In the genomic region with DNA sequence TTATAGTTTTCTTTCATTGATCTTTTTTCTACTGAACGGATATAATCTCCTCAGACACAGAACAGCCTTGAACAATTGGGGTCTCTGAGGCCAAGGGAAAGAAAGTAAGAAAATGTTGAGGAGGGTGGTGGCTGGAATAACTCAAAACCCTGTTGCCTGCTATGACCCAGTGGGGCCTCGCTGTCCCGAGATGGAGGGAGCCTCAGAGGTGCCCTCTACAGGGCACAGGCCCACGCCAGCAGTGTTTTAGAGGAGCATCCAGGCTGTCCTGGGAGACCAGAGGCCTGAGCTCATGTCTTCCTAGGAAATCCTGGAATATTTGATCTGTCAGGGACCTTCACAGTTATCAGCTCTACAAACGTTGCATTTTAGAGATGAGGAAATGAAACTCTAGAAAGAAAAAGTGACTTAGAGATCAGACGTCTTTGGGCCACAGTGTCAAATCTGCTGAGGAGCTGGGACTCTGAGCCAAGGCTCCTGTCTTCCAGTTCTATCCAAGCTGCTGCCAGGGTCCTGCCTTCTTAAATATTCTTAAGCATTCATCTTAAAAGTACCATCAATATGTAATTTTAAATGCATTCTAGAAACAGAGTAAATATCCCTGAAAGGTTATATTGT, we compare ENCODE assay signal across 8 cellular contexts. TPM values are rescaled to one million over a fixed set of nuclear protein-coding genes. Genes with fewer than 3 reads are reported as not detected.
DNase-seq lines count a peak whose midpoint lies in the region; ATAC-seq and TF ChIP-seq lines count a peak whose summit lies in the region.

No MANE protein-coding gene starts in this region.

- no peaks in the 10 kb centered on the region for H3K4me1 ChIP-seq in A673 (ENCODE audit: insufficient read depth, low read length, poor library complexity, severe bottlenecking)

- intact Hi-C loops in A673 (cut with micrococcal nuclease; ENCODE audit: unreplicated experiment) = loop anchor here (5.0 to 10.0 kb wide), 2 partner anchors 61 to 456 kb away; no protein-coding TSS in a partner anchor
- intact Hi-C loops in left ventricle myocardium superior (cut with micrococcal nuclease) = no loop called here

- H3K9me3 ChIP-seq in A673 (ENCODE audit: low read depth, low read length, poor library complexity, severe bottlenecking) = no peaks in the 10 kb centered on the region

- no peaks in the 10 kb centered on the region for H3K36me3 Mint-ChIP-seq in activated naive CD4-positive, alpha-beta T cell treated with anti-CD3 and anti-CD28 coated beads, Interleukin-2, amount 50 U/mL, for 72 hours

- H3K36me3 ChIP-seq in A673 (ENCODE audit: insufficient read depth, low read length, poor library complexity, severe bottlenecking) = no peaks in the 10 kb centered on the region

- peaks cover 4% of the 10 kb centered on the region for H3K27me3 ChIP-seq in A673 (replicated peaks; ENCODE audit: insufficient read depth, low read depth, low read length, poor library complexity)

- H3K27ac Mint-ChIP-seq in activated naive CD4-positive, alpha-beta T cell treated with anti-CD3 and anti-CD28 coated beads, Interleukin-2, amount 50 U/mL, for 72 hours = peak overlapping the region in 1 of 2 donors; percentile 32

- no peaks in the 10 kb centered on the region for H3K9me3 Mint-ChIP-seq in activated naive CD4-positive, alpha-beta T cell treated with anti-CD3 and anti-CD28 coated beads, Interleukin-2, amount 50 U/mL, for 72 hours

- H3K27ac ChIP-seq in A673 (ENCODE audit: low read depth, low read length, poor library complexity, severe bottlenecking) = no peak overlapping the region

- DNase-seq in A673 (ENCODE audit: low spot score) = peak; percentile 62
- no peak for DNase-seq in GM12864 (ENCODE audit: low read depth)
- peak; percentile 55 for DNase-seq in NCI-H69 (lab: John Stamatoyannopoulos, UW)
- DNase-seq in activated naive CD4-positive, alpha-beta T cell treated with anti-CD3 and anti-CD28 coated beads, Interleukin-2, amount 50 U/mL, for 72 hours (ENCODE audit: low spot score in 2 of 2) = peak in 1 of 2 donors; percentile 40
- peak; percentile 69 for DNase-seq in left ventricle myocardium superior
- peak; percentile 57 for DNase-seq in stimulated activated CD4-positive, alpha-beta T cell treated with anti-CD3 and anti-CD28 coated beads, Interleukin-15, amount 100 ng/mL, for 24 hours
- no peak for DNase-seq in cortex of kidney (lab: John Stamatoyannopoulos, UW)

- ATAC-seq in HG02678 (IDR thresholded peaks at IDR 0.05; ENCODE audit: unreplicated experiment) (peak; percentile 51), left ventricle myocardium superior (peak; percentile 78)
- peak; percentile 82 to 87 for ATAC-seq in activated naive CD4-positive, alpha-beta T cell treated with anti-CD3 and anti-CD28 coated beads, Interleukin-2, amount 50 U/mL, for 72 hours

- CTCF ChIA-PET in A673 (lab: Charles Lee) = interaction anchor here (0.7 to 1.5 kb wide), 4 partner anchors 15 to 238 kb away, joined by 3 read pairs; partner anchors contain the start of gene ALDH5A1

- POLR2A ChIA-PET in A673 (lab: Charles Lee; ENCODE audit: low non-redundant PET) = no interaction called here

- H3K4me3 ChIP-seq in A673 (ENCODE audit: low read depth, low read length, poor library complexity, severe bottlenecking) (no peak overlapping the region), GM12864 (ENCODE audit: low read depth, low read length) (no peak overlapping the region)

- BruUV-seq in A673 (replicated peaks; lab: Mats Ljungman, UMichigan) = no TSS peak

- peak; percentile 81 for TF ChIP-seq CTCF in A673 (conservative IDR thresholded peaks at IDR 0.05; ENCODE audit: low read depth, low read length)
- TF ChIP-seq CTCF in GM12864 (IDR thresholded peaks at IDR 0.05; ENCODE audit: low read depth, low read length, missing control alignments) = peak; percentile 88

RNA-seq across cellular contexts. Expression of gene ALDH5A1, which starts 26.3 kb away (rescaled TPM):
- total RNA-seq in A673 (2021) (4.1 and 7.3 TPM in 2 replicates), left ventricle myocardium superior (31.2 TPM)
- 10 to 100 TPM; 10.5 to 14.6 TPM for total RNA-seq in activated naive CD4-positive, alpha-beta T cell treated with anti-CD3 and anti-CD28 coated beads, Interleukin-2, amount 50 U/mL, for 72 hours

RNA-seq across cellular contexts. Expression of gene GPLD1, which starts 31.7 kb away (rescaled TPM):
- total RNA-seq in A673 (2021) = 0.63 and 1.1 TPM in 2 replicates
- total RNA-seq in activated naive CD4-positive, alpha-beta T cell treated with anti-CD3 and anti-CD28 coated beads, Interleukin-2, amount 50 U/mL, for 72 hours = under 1 TPM; 0.16 to 0.99 TPM
- 1.1 TPM for total RNA-seq in left ventricle myocardium superior

Comparison
In these comparisons a context has a peak if more than half of its experiments do, and no peak if none do; other contexts are left out.
1. DNase-seq: peak in A673 (single experiment), NCI-H69 (single experiment), left ventricle myocardium superior (single experiment) and stimulated activated CD4-positive, alpha-beta T cell treated with anti-CD3 and anti-CD28 coated beads, Interleukin-15, amount 100 ng/mL, for 24 hours (single experiment); none in GM12864 (single experiment) and cortex of kidney (single experiment).
2. Peak in every context shown above with its lines, with median percentiles within 50 percentile points of each other: ATAC-seq.